25 cellular contexts compared by ENCODE assay signal in the genomic region with DNA sequence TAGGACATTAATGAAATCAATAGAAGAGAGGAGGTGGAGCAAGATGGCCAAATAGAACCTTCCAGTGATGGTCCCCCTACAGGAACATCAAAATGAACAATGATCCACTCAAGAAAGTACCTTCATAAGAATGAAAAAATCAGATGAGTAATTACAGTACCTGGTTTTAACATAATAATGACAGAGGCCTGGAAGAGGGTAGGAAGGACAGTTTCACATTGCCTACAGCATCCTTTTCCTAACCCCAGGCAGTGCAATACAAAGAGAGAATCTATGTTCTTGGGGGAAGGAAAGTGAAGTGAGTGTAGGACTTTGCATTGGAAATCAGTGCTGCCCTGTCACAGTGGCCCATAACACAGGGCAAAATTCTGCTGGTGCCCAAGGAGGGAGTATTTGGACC.
"Had no signal": no experiment of that assay in that cellular context is flagged by ENCODE, and none has a peak within 500 bp of the region (broad histone marks: within the 10 kb centered on the region; RNA-seq: fewer than 3 reads in every experiment).

No MANE protein-coding gene starts in this region.

- H3K36me3 ChIP-seq: left ventricle myocardium inferior, ovary, right atrium auricular region, tibial nerve, upper lobe of left lung, vagina had no signal

- H3K4me3 Mint-ChIP-seq: immature natural killer cell; naive thymus-derived CD4-positive, alpha-beta T cell; natural killer cell treated with Interleukin-12 subunit alpha and Interleukin-12 subunit beta and Interleukin-15 and Interleukin-18, amount 100 ng/mL, for 72 hours; stimulated activated naive B cell treated with anti-CD40 and anti-IgM and Interleukin-4, amounts not matched to agents 10 μg/mL and 1 μg/mL and 100 μg/mL, for 72 hours; stimulated activated naive CD8-positive, alpha-beta T cell treated with anti-CD3 and anti-CD28 coated beads, Interleukin-15, Interleukin-2, amounts not matched to agents 100 ng/mL and 50 ng/mL, for 24 hours had no signal

- H3K4me1 Mint-ChIP-seq: immature natural killer cell; naive thymus-derived CD4-positive, alpha-beta T cell; stimulated activated naive B cell treated with anti-CD40 and anti-IgM and Interleukin-4, amounts not matched to agents 10 μg/mL and 1 μg/mL and 100 μg/mL, for 72 hours had no signal

- H3K4me3 ChIP-seq: left ventricle myocardium inferior, lung, mucosa of descending colon, ovary, right atrium auricular region, skin epidermis, tibial nerve, upper lobe of left lung, vagina had no signal

- H3K4me1 ChIP-seq: left ventricle myocardium inferior, right atrium auricular region, tibial nerve, upper lobe of left lung, vagina had no signal

- H3K27me3 Mint-ChIP-seq: progenitor cell of endocrine pancreas had no signal

- ATAC-seq: mucosa of descending colon; naive thymus-derived CD4-positive, alpha-beta T cell; sciatic nerve had no signal

- FAIRE-seq: islet of Langerhans, kidney had no signal

- H3K27me3 ChIP-seq: ovary, right atrium auricular region, tibial nerve, upper lobe of left lung, vagina had no signal

- H3K9me3 ChIP-seq: mucosa of descending colon, ovary, vagina had no signal

- H3K27ac ChIP-seq: left ventricle myocardium inferior, ovary, right atrium auricular region, skin epidermis, tibial nerve, upper lobe of left lung, vagina had no signal

- H3K27ac Mint-ChIP-seq: immature natural killer cell; naive thymus-derived CD4-positive, alpha-beta T cell; natural killer cell treated with Interleukin-12 subunit alpha and Interleukin-12 subunit beta and Interleukin-15 and Interleukin-18, amount 100 ng/mL, for 72 hours; progenitor cell of endocrine pancreas; stimulated activated naive B cell treated with anti-CD40 and anti-IgM and Interleukin-4, amounts not matched to agents 10 μg/mL and 1 μg/mL and 100 μg/mL, for 72 hours; stimulated activated naive CD8-positive, alpha-beta T cell treated with anti-CD3 and anti-CD28 coated beads, Interleukin-15, Interleukin-2, amounts not matched to agents 100 ng/mL and 50 ng/mL, for 24 hours had no signal

- DNase-seq: hypothalamus; immature natural killer cell; kidney; left ventricle myocardium inferior; midbrain; mucosa of descending colon; naive thymus-derived CD4-positive, alpha-beta T cell; ovary; stimulated activated CD4-positive, alpha-beta T cell treated with anti-CD3 and anti-CD28 coated beads, Interleukin-12 subunit alpha, Interleukin-12 subunit beta, amount 100 ng/mL, for 4 hours; stimulated activated CD4-positive, alpha-beta T cell treated with anti-CD3 and anti-CD28 coated beads, Interleukin-15, amount 100 ng/mL, for 24 hours; stimulated activated CD4-positive, alpha-beta T cell treated with anti-CD3 and anti-CD28 coated beads, Interleukin-2, amount 100 ng/mL, for 24 hours; stimulated activated CD4-positive, alpha-beta T cell treated with anti-CD3 and anti-CD28 coated beads, Interleukin-4, amount 100 ng/mL, for 1 hour; stimulated activated naive B cell treated with anti-CD40 and anti-IgM and Interleukin-4, amounts not matched to agents 10 μg/mL and 1 μg/mL and 100 μg/mL, for 72 hours; substantia nigra; upper lobe of left lung had no signal
